ENCODE assay signal across 13 cellular contexts in the genomic region with DNA sequence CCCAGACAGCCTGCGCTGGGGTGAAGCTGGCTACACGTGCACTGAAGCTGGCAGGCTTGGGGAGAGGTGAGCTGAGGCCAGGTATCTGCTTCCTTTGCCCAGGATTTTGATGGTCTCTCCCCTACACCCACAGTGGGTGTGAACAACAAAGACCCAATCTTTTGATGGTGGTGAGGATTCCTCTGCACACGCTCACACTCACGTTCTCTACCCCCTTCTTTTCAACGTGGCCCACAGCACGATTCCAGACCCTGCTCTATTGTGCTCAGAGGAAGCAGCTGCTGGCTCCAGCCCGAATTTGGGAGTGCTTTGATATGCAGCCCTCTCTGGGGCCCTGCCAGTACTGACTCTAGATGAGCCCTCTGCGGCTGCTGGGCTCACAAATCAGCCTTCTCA. TPM values are rescaled to one million over a fixed set of nuclear protein-coding genes. Genes with fewer than 3 reads are reported as not detected.
DNase-seq lines count a peak whose midpoint lies in the region; ATAC-seq, FAIRE-seq and TF ChIP-seq lines count a peak whose summit lies in the region.
"Had no signal": no experiment of that assay in that cellular context is flagged by ENCODE, and none has a peak within 500 bp of the region (broad histone marks: within the 10 kb centered on the region; RNA-seq: fewer than 3 reads in every experiment).

No MANE protein-coding gene starts in this region.

- H3K4me3 ChIP-seq in fibroblast of pulmonary artery (replicated peaks; ENCODE audit: low read depth, low read length): no peak overlapping the region

- no peaks in the 10 kb centered on the region for H3K9me3 Mint-ChIP-seq in CD4-positive, alpha-beta T cell
- H3K9me3 Mint-ChIP-seq: activated B cell treated with CpG ODN at 0.5 μM for 24 hours had no signal

- no peak overlapping the region for H3K4me3 Mint-ChIP-seq in CD4-positive, alpha-beta T cell
- H3K4me3 Mint-ChIP-seq: activated B cell treated with CpG ODN at 0.5 μM for 24 hours; activated naive CD8-positive, alpha-beta T cell had no signal

- peaks cover 34% of the 10 kb centered on the region for H3K27me3 ChIP-seq in CD4-positive, alpha-beta T cell (ENCODE audit: control insufficient read depth, insufficient read depth, low read length)

- no peak for ATAC-seq in CD4-positive, alpha-beta T cell (ENCODE audit: poor library complexity)
- ATAC-seq in GM19035 (IDR thresholded peaks at IDR 0.05; ENCODE audit: unreplicated experiment) (no peak), HG02642 (IDR thresholded peaks at IDR 0.05; ENCODE audit: poor library complexity, unreplicated experiment) (no peak)

- no peak overlapping the region for H3K27ac Mint-ChIP-seq in CD4-positive, alpha-beta T cell
- H3K27ac Mint-ChIP-seq: activated B cell treated with CpG ODN at 0.5 μM for 24 hours; activated naive CD8-positive, alpha-beta T cell had no signal

- H3K27ac ChIP-seq in CD4-positive, alpha-beta T cell (ENCODE audit: low read depth, low read length): no peak overlapping the region
- H3K27ac ChIP-seq: 22Rv1, HL-60 had no signal

- DNase-seq in DMS 273 (lab: John Stamatoyannopoulos, UW; ENCODE audit: unreplicated experiment) (peak; percentile 55), DMS 273 treated with DMSO at 0.1 percent for 48 hours (lab: John Stamatoyannopoulos, UW) (no peak), fibroblast of pulmonary artery (ENCODE audit: low read depth) (peak; percentile 57), myocyte (ENCODE audit: low read depth) (peak; percentile 88), urothelium cell line (ENCODE audit: low spot score) (no peak)
- DNase-seq in CD4-positive, alpha-beta T cell: no peak
- DNase-seq: activated B cell treated with CpG ODN at 0.5 μM for 24 hours, NCI-H510A treated with DMSO at 0.1 percent for 48 hours had no signal

- no peaks in the 10 kb centered on the region for H3K36me3 Mint-ChIP-seq in CD4-positive, alpha-beta T cell (ENCODE audit: low read depth)

- H3K27me3 Mint-ChIP-seq in CD4-positive, alpha-beta T cell: peaks cover 43% of the 10 kb centered on the region

- H3K9me3 ChIP-seq in CD4-positive, alpha-beta T cell (ENCODE audit: control insufficient read depth, low read length): no peaks in the 10 kb centered on the region

- no peak for TF ChIP-seq CTCF in fibroblast of pulmonary artery (IDR thresholded peaks at IDR 0.05; ENCODE audit: low read length, missing control alignments)
- TF ChIP-seq CTCF in CD4-positive, alpha-beta T cell (IDR thresholded peaks at IDR 0.05): no peak

- CTCF ChIA-PET in CD4-positive, alpha-beta T cell (lab: Charles Lee): no interaction called here

- H3K4me1 Mint-ChIP-seq in CD4-positive, alpha-beta T cell (ENCODE audit: low read depth): peaks cover 28% of the 10 kb centered on the region

- POLR2A ChIA-PET in CD4-positive, alpha-beta T cell (lab: Charles Lee): interaction anchor here (1.2 kb wide), 1 partner anchor 9 kb away, joined by 3 read pairs; no protein-coding TSS in a partner anchor

- intact Hi-C loops in CD4-positive, alpha-beta T cell (cut with DNase I, micrococcal nuclease): no loop called here

- peak; percentile 40 for FAIRE-seq in urothelium cell line (lab: Jason Lieb, UNC)

RNA-seq across cellular contexts. Expression of gene CD9, which starts 4.9 kb away (rescaled TPM):
- 16.4 and 22.7 TPM in 2 replicates for total RNA-seq in myocyte
- polyA plus RNA-seq in myocyte (2012): 35.3 TPM
- under 1 TPM; 0.36 to 0.66 TPM for total RNA-seq in CD4-positive, alpha-beta T cell

Comparison
In these comparisons a context has a peak if more than half of its experiments do, and no peak if none do; other contexts are left out.
1. DNase-seq: peak in DMS 273 (single experiment), fibroblast of pulmonary artery (single experiment) and myocyte (single experiment); none in DMS 273 treated with DMSO at 0.1 percent for 48 hours (single experiment), urothelium cell line (single experiment) and CD4-positive, alpha-beta T cell (0 of 10).
2. RNA of gene CD9, which starts 4.9 kb away (total RNA-seq): 16.4 to 22.7 TPM in myocyte; 0.36 to 0.66 TPM in CD4-positive, alpha-beta T cell; every median in the first group is over 10 times any median in the second.